Comparison of ENCODE assay signal across 8 cellular contexts in genomic region chr12:50187084-50187900, GRCh38. TPM values are rescaled to one million over a fixed set of nuclear protein-coding genes. Genes with fewer than 3 reads are reported as not detected.
DNase-seq lines count a peak whose midpoint lies in the region; ATAC-seq and TF ChIP-seq lines count a peak whose summit lies in the region.

No MANE protein-coding gene starts in this region.

- peak; percentile 39 for DNase-seq in stimulated activated naive CD4-positive, alpha-beta T cell treated with Interleukin-2 at 50 U/mL for 16 hours (lab: John Stamatoyannopoulos, UW)
- DNase-seq in stimulated activated naive CD4-positive, alpha-beta T cell (lab: John Stamatoyannopoulos, UW) = no peak
- DNase-seq in RWPE1 (ENCODE audit: low spot score) = no peak
- DNase-seq in fibroblast of mammary gland (ENCODE audit: low read depth) = peak; percentile 83
- no peak for DNase-seq in stomach
- DNase-seq in immature natural killer cell = no peak
- DNase-seq in retina = no peak

- no peak overlapping the region for H3K4me3 Mint-ChIP-seq in immature natural killer cell

- TF ChIP-seq EP300 in stomach (IDR thresholded peaks at IDR 0.05) = no peak

- H3K4me1 Mint-ChIP-seq in immature natural killer cell = no peaks in the 10 kb centered on the region

- H3K4me3 ChIP-seq in fibroblast of mammary gland (ENCODE audit: control insufficient read depth, low read depth, low read length) (no peak overlapping the region), stomach (no peak overlapping the region)

- peaks cover 0 to 55% (median 23%) of the 10 kb centered on the region in 4 donors for H3K4me1 ChIP-seq in stomach

- TF ChIP-seq POLR2A in stomach (IDR thresholded peaks at IDR 0.05) = no peak

- H3K27ac ChIP-seq in RWPE1 (peak overlapping the region; percentile 80), stomach (peak overlapping the region in 3 of 5 donors; percentile 16 to 38 (median 29))

- peaks cover 5 to 16% (median 7%) of the 10 kb centered on the region in 3 donors for H3K36me3 Mint-ChIP-seq in immature natural killer cell

- TF ChIP-seq CTCF in RWPE1 (conservative IDR thresholded peaks at IDR 0.05; ENCODE audit: low read depth) (no peak), fibroblast of mammary gland (conservative IDR thresholded peaks at IDR 0.05; ENCODE audit: control insufficient read depth, insufficient read depth, low read depth, low read length) (no peak), stomach (IDR thresholded peaks at IDR 0.05) (no peak)

- no peaks in the 10 kb centered on the region for H3K9me3 ChIP-seq in stomach

- ATAC-seq in GM19328 (IDR thresholded peaks at IDR 0.05; ENCODE audit: unreplicated experiment) = no peak

- no peak overlapping the region for H3K27ac Mint-ChIP-seq in immature natural killer cell

- H3K9me3 Mint-ChIP-seq in immature natural killer cell = no peaks in the 10 kb centered on the region

- intact Hi-C loops in stomach (cut with DNase I; ENCODE audit: low total_unique reads) = no loop called here

- H3K36me3 ChIP-seq in stomach = peaks cover 10 to 44% (median 41%) of the 10 kb centered on the region in 4 donors

- WGBS in stomach, 5 donors = 61 to 74% (median 66%) methylated on average over 7 of the region's 7 CpGs

- POLR2A ChIA-PET in RWPE1 (lab: Yijun Ruan, JAX; ENCODE audit: low non-redundant PET) = no interaction called here

- H3K27me3 ChIP-seq in stomach = no peaks in the 10 kb centered on the region

- H3K27me3 Mint-ChIP-seq in immature natural killer cell (ENCODE audit: low read depth in 3 of 3) = no peaks in the 10 kb centered on the region

- CTCF ChIA-PET in RWPE1 (lab: Yijun Ruan, JAX) = interaction anchor here (0.6 to 0.9 kb wide), 3 partner anchors 11 to 55 kb away, joined by 3 to 4 read pairs (median 4); no protein-coding TSS in a partner anchor

RNA-seq across cellular contexts. Expression of gene CERS5, which starts 20.1 kb away (rescaled TPM):
- 100 to 1,000 TPM in 1 of 5 donors, 10 to 100 TPM in 2, 1 to 10 TPM in 2; 3.2 to 114 (median 24.1) TPM for total RNA-seq in stomach
- polyA plus RNA-seq in stomach (10 to 100 TPM; 20.7 to 52.6 (median 23.8) TPM), immature natural killer cell (100 to 1,000 TPM in 1 of 3 donors, 10 to 100 TPM in 2; 57.2 to 104 (median 64.0) TPM)

Comparison
In these comparisons a context has a peak if more than half of its experiments do, and no peak if none do; other contexts are left out.
1. DNase-seq: peak in stimulated activated naive CD4-positive, alpha-beta T cell treated with Interleukin-2 at 50 U/mL for 16 hours (single experiment) and fibroblast of mammary gland (single experiment); none in stimulated activated naive CD4-positive, alpha-beta T cell (0 of 6), RWPE1 (single experiment), stomach (single experiment), immature natural killer cell (0 of 3) and retina (single experiment).